Comparison of ENCODE assay signal across 10 cellular contexts in the genomic region with DNA sequence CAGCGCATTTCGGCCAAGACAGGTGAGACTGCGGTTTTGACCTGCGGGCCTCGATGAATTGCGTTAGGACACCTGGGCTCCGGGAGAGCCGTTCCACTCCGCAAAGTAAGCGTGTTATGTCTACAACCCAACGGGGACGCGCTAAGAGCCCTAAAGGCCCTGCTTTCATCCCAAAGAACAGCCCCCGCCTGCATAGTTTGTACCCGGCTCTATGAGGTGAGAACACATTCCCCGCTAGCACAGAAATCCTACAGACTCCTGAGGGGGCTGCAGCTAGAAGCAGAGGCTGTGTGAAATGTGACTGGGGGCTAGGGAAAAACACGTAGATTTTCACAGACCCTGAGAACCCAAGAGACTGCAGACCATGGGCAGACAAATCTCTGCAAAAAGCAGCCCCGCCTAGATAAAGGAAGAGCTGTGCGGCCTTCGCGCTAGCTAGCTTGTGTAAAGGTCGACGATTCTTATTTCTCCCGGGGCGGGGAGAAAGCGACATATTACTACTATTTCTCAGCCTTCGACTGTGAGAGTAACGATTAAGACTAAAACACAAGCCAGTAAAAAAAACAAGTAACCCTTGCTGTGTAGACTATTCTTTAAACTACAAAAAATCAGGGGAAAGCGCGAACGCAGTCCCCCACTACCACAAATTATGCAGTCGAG. TPM values are rescaled to one million over a fixed set of nuclear protein-coding genes. Genes with fewer than 3 reads are reported as not detected.
DNase-seq lines count a peak whose midpoint lies in the region; ATAC-seq and TF ChIP-seq lines count a peak whose summit lies in the region.
"Not testable (repeated sequence)": the region's sequence is repeated elsewhere in the genome, so short reads cannot be mapped to it uniquely, and the experiment has no call there.
"Had no signal": no experiment of that assay in that cellular context is flagged by ENCODE, and none has a peak within 500 bp of the region (broad histone marks: within the 10 kb centered on the region; RNA-seq: fewer than 3 reads in every experiment).

No MANE protein-coding gene starts in this region.

- H3K9me3 ChIP-seq in suprapubic skin, result not testable (repeated sequence)

- not testable (repeated sequence) for H3K36me3 ChIP-seq in suprapubic skin

- POLR2A ChIA-PET in activated CD4-positive, alpha-beta memory T cell treated with anti-CD3 and anti-CD28 coated beads, Interleukin-2, amount 10 ng/mL, durations not matched to agents 7 days and 5 days (lab: Charles Lee), result interaction anchor here (1.1 kb wide), 2 partner anchors 8 to 148 kb away, joined by 7 to 11 read pairs; no protein-coding TSS in a partner anchor

- CTCF ChIA-PET in activated CD4-positive, alpha-beta memory T cell treated with anti-CD3 and anti-CD28 coated beads, Interleukin-2, amount 10 ng/mL, durations not matched to agents 7 days and 5 days (lab: Charles Lee), result not testable (repeated sequence)

- DNase-seq in NCI-H748 (lab: John Stamatoyannopoulos, UW; ENCODE audit: unreplicated experiment), result peak; percentile 26
- peak; percentile 56 for DNase-seq in activated CD4-positive, alpha-beta memory T cell treated with anti-CD3 and anti-CD28 coated beads, Interleukin-2, amount 10 ng/mL, durations not matched to agents 7 days and 5 days
- not testable (repeated sequence) for DNase-seq in coronary artery (ENCODE audit: low spot score); natural killer cell; suprapubic skin (ENCODE audit: low spot score in 2 of 2)

- H3K4me3 ChIP-seq in coronary artery (peak overlapping the region; percentile 68), suprapubic skin (peak overlapping the region; percentile 42)

- not testable (repeated sequence) for H3K27me3 Mint-ChIP-seq in activated CD4-positive, alpha-beta memory T cell treated with anti-CD3 and anti-CD28 coated beads, Interleukin-2, amount 10 ng/mL, durations not matched to agents 7 days and 5 days
- H3K27me3 Mint-ChIP-seq in natural killer cell (ENCODE audit: low read depth in 2 of 2), result peaks cover 6 to 12% of the 10 kb centered on the region in 2 donors

- H3K4me1 Mint-ChIP-seq in activated CD4-positive, alpha-beta memory T cell treated with anti-CD3 and anti-CD28 coated beads, Interleukin-2, amount 10 ng/mL, durations not matched to agents 7 days and 5 days, result peaks cover 11% of the 10 kb centered on the region
- H3K4me1 Mint-ChIP-seq in natural killer cell, result not testable (repeated sequence)

- not testable (repeated sequence) for H3K4me1 ChIP-seq in suprapubic skin

- TF ChIP-seq EP300 in suprapubic skin (IDR thresholded peaks at IDR 0.05), result not testable (repeated sequence)

- WGBS in suprapubic skin, result no CpG with 5 or more reads among the region's 32 CpGs

- not testable (repeated sequence) for TF ChIP-seq CTCF in coronary artery (IDR thresholded peaks at IDR 0.05); natural killer cell (IDR thresholded peaks at IDR 0.05); suprapubic skin (IDR thresholded peaks at IDR 0.05)

- intact Hi-C loops in natural killer cell (cut with micrococcal nuclease), result not testable (repeated sequence)

- ATAC-seq in GM18511 (IDR thresholded peaks at IDR 0.05; ENCODE audit: unreplicated experiment) (peak; percentile 93), GM21619 (IDR thresholded peaks at IDR 0.05; ENCODE audit: unreplicated experiment) (peak; percentile 89), HG03103 (IDR thresholded peaks at IDR 0.05; ENCODE audit: low read depth, unreplicated experiment) (peak; percentile 82), natural killer cell (peak; percentile 72 to 92 (median 80))

- H3K36me3 Mint-ChIP-seq in activated CD4-positive, alpha-beta memory T cell treated with anti-CD3 and anti-CD28 coated beads, Interleukin-2, amount 10 ng/mL, durations not matched to agents 7 days and 5 days (ENCODE audit: low read depth); natural killer cell: not testable (repeated sequence)

- H3K9me3 Mint-ChIP-seq in activated CD4-positive, alpha-beta memory T cell treated with anti-CD3 and anti-CD28 coated beads, Interleukin-2, amount 10 ng/mL, durations not matched to agents 7 days and 5 days; natural killer cell: not testable (repeated sequence)

- H3K27me3 ChIP-seq in suprapubic skin, result peaks cover 11% of the 10 kb centered on the region

- H3K27ac ChIP-seq in coronary artery (peak overlapping the region; percentile 70 to 95), suprapubic skin (peak overlapping the region; percentile 87)

- H3K27ac Mint-ChIP-seq in activated CD4-positive, alpha-beta memory T cell treated with anti-CD3 and anti-CD28 coated beads, Interleukin-2, amount 10 ng/mL, durations not matched to agents 7 days and 5 days, result peak overlapping the region; percentile 98
- peak overlapping the region; percentile 88 to 90 for H3K27ac Mint-ChIP-seq in natural killer cell

- H3K4me3 Mint-ChIP-seq in activated CD4-positive, alpha-beta memory T cell treated with anti-CD3 and anti-CD28 coated beads, Interleukin-2, amount 10 ng/mL, durations not matched to agents 7 days and 5 days, result peak overlapping the region; percentile 37
- H3K4me3 Mint-ChIP-seq in natural killer cell, result peak overlapping the region; percentile 75

- TF ChIP-seq POLR2A in suprapubic skin (IDR thresholded peaks at IDR 0.05), result not testable (repeated sequence)

RNA-seq across cellular contexts. Expression of gene PPIAL4F, which starts 32.5 kb away (rescaled TPM):
- total RNA-seq in activated CD4-positive, alpha-beta memory T cell treated with anti-CD3 and anti-CD28 coated beads, Interleukin-2, amount 10 ng/mL, durations not matched to agents 7 days and 5 days, result not detected
- total RNA-seq in natural killer cell (not detected), suprapubic skin (not detected)
- total RNA-seq: bronchial epithelial cell, Daoy had no signal
